ENCODE assay signal across 15 cellular contexts in genomic region chr9:10173561-10173960, GRCh38.
A peak's percentile ranks its signal among the peaks of the same experiment; 100 is the strongest.
DNase-seq lines count a peak whose midpoint lies in the region; ATAC-seq lines count a peak whose summit lies in the region.
"Had no signal": no experiment of that assay in that cellular context is flagged by ENCODE, and none has a peak within 500 bp of the region (broad histone marks: within the 10 kb centered on the region; RNA-seq: fewer than 3 reads in every experiment).

No MANE protein-coding gene starts in this region.

- H3K27me3 ChIP-seq in SJCRH30, result no peaks in the 10 kb centered on the region

- no peak overlapping the region for H3K27ac Mint-ChIP-seq in T-cell
- H3K27ac Mint-ChIP-seq: IgD-negative memory B cell had no signal

- intact Hi-C loops in posterior vena cava (cut with DNase I), result no loop called here

- H3K9me3 ChIP-seq in SJCRH30 (replicated peaks), result 0 out of 2 replicates have a peak, but pooled peaks cover 3% of the 10 kb centered on the region
- H3K9me3 ChIP-seq: Caco-2 had no signal

- no peak for ATAC-seq in T-cell (replicated peaks in 1 of 4)
- ATAC-seq: SK-N-SH treated with all-trans-retinoic acid at 6 μM for 48 hours had no signal

- POLR2A ChIA-PET in T-cell (lab: Charles Lee), result no interaction called here

- H3K4me3 Mint-ChIP-seq in T-cell, result no peak overlapping the region
- H3K4me3 Mint-ChIP-seq: IgD-negative memory B cell had no signal

- no peaks in the 10 kb centered on the region for H3K27me3 Mint-ChIP-seq in T-cell
- H3K27me3 Mint-ChIP-seq: IgD-negative memory B cell had no signal

- DNase-seq in COR-L47 (lab: John Stamatoyannopoulos, UW), result peak; percentile 33
- DNase-seq in HPDE6-E6E7 (ENCODE audit: extremely low spot score), result peak; percentile 25
- DNase-seq in NCI-H345 (lab: John Stamatoyannopoulos, UW), result peak; percentile 31
- peak; percentile 24 to 51 for DNase-seq in SJCRH30
- DNase-seq in posterior vena cava (ENCODE audit: low spot score), result no peak
- DNase-seq in anterior cingulate cortex (lab: John Stamatoyannopoulos, UW), result no peak
- DNase-seq in T-cell, result no peak
- DNase-seq: Caco-2, DMS79, H7, Kasumi-1, MM.1S, NCI-H1694 had no signal

- H3K9me3 Mint-ChIP-seq in T-cell, result peaks cover 10 to 16% (median 11%) of the 10 kb centered on the region in 3 donors

- CTCF ChIA-PET in T-cell (lab: Charles Lee), result no interaction called here

- peaks cover 23% of the 10 kb centered on the region for H3K4me1 ChIP-seq in SJCRH30
- H3K4me1 ChIP-seq: Caco-2 had no signal

- no peaks in the 10 kb centered on the region for H3K36me3 ChIP-seq in SJCRH30

- no peaks in the 10 kb centered on the region for H3K36me3 Mint-ChIP-seq in T-cell
- H3K36me3 Mint-ChIP-seq: IgD-negative memory B cell had no signal

- H3K27ac ChIP-seq in SJCRH30, result peak overlapping the region; percentile 76

- no peak overlapping the region for H3K4me3 ChIP-seq in SJCRH30

- H3K4me1 Mint-ChIP-seq in T-cell, result no peaks in the 10 kb centered on the region
- H3K4me1 Mint-ChIP-seq: IgD-negative memory B cell had no signal

Comparison
In these comparisons a context has a peak if more than half of its experiments do, and no peak if none do; other contexts are left out.
1. DNase-seq: peak in COR-L47 (single experiment), HPDE6-E6E7 (single experiment), NCI-H345 (single experiment) and SJCRH30 (2 of 2); none in posterior vena cava (single experiment), anterior cingulate cortex (0 of 58) and T-cell (0 of 34).